In genomic region chr1:26887125-26887524, GRCh38 we compare ENCODE assay signal across 8 cellular contexts. TPM values are rescaled to one million over a fixed set of nuclear protein-coding genes. Genes with fewer than 3 reads are reported as not detected.
DNase-seq lines count a peak whose midpoint lies in the region; ATAC-seq and TF ChIP-seq lines count a peak whose summit lies in the region.

No MANE protein-coding gene starts in this region.

- H3K27ac Mint-ChIP-seq in endodermal cell: no peak overlapping the region

- no peak for TF ChIP-seq POLR2A in spleen (IDR thresholded peaks at IDR 0.05)

- H3K4me3 Mint-ChIP-seq in activated T-cell treated with anti-CD3 and anti-CD28 coated beads, Interleukin-2, amount 50 U/mL, for 4 hours: peak overlapping the region; percentile 33
- no peak overlapping the region for H3K4me3 Mint-ChIP-seq in endodermal cell

- peaks cover 39% of the 10 kb centered on the region for H3K36me3 Mint-ChIP-seq in activated T-cell treated with anti-CD3 and anti-CD28 coated beads, Interleukin-2, amount 50 U/mL, for 4 hours (ENCODE audit: insufficient read depth)
- peaks cover 63% of the 10 kb centered on the region for H3K36me3 Mint-ChIP-seq in endodermal cell (ENCODE audit: low read depth)

- H3K9me3 Mint-ChIP-seq in activated T-cell treated with anti-CD3 and anti-CD28 coated beads, Interleukin-2, amount 50 U/mL, for 4 hours: no peaks in the 10 kb centered on the region
- no peaks in the 10 kb centered on the region for H3K9me3 Mint-ChIP-seq in endodermal cell

- H3K36me3 ChIP-seq in endodermal cell (ENCODE audit: control insufficient read depth, insufficient read depth, low read length) (peaks cover 70% of the 10 kb centered on the region), spleen (peaks cover 12 to 85% (median 70%) of the 10 kb centered on the region in 6 donors)

- TF ChIP-seq CTCF in endodermal cell (conservative IDR thresholded peaks at IDR 0.05) (peak; percentile 72), spleen (IDR thresholded peaks at IDR 0.05 in 8 of 11, conservative IDR thresholded peaks at IDR 0.05 in 3 of 11) (peak in 6 of 11 experiments; percentile 12 to 48 (median 36))

- ATAC-seq in activated T-cell treated with anti-CD3 and anti-CD28 coated beads, Interleukin-2, amount 50 U/mL, for 4 hours: no peak
- ATAC-seq in HG03039 (IDR thresholded peaks at IDR 0.05; ENCODE audit: unreplicated experiment) (no peak), HG03354 (IDR thresholded peaks at IDR 0.05; ENCODE audit: poor library complexity, severe bottlenecking, unreplicated experiment) (no peak)

- peaks cover 34% of the 10 kb centered on the region for H3K4me1 Mint-ChIP-seq in activated T-cell treated with anti-CD3 and anti-CD28 coated beads, Interleukin-2, amount 50 U/mL, for 4 hours (ENCODE audit: low read depth)
- peaks cover 11% of the 10 kb centered on the region for H3K4me1 Mint-ChIP-seq in endodermal cell

- no peaks in the 10 kb centered on the region for H3K4me1 ChIP-seq in endodermal cell (ENCODE audit: control insufficient read depth, insufficient read depth, low read length)
- peaks cover 12 to 48% (median 32%) of the 10 kb centered on the region in 6 donors for H3K4me1 ChIP-seq in spleen

- WGBS in endodermal cell (ENCODE audit: insufficient coverage in 1 of 2, insufficient read length in 1 of 2), 2 experiments: 86 to 100% methylated on average over 1 of the region's 1 CpG
- 88 to 96% (median 94%) methylated on average over 1 of the region's 1 CpG for WGBS in spleen, 5 donors

- H3K4me3 ChIP-seq in endodermal cell (ENCODE audit: low read length) (no peak overlapping the region), spleen (no peak overlapping the region)

- no peaks in the 10 kb centered on the region for H3K9me3 ChIP-seq in endodermal cell (ENCODE audit: control insufficient read depth, low read length)
- no peaks in the 10 kb centered on the region for H3K9me3 ChIP-seq in spleen

- no peak for DNase-seq in activated T-cell treated with anti-CD3 and anti-CD28 coated beads, Interleukin-2, amount 50 U/mL, for 4 hours
- DNase-seq in activated T-cell treated with anti-CD3 and anti-CD28 coated beads for 4 hours (no peak), OCI-M1 (lab: John Stamatoyannopoulos, UW) (peak; percentile 39), endodermal cell (no peak), spleen (no peak), midbrain (lab: John Stamatoyannopoulos, UW) (no peak)

- H3K27ac ChIP-seq in endodermal cell (ENCODE audit: low read depth, low read length) (no peak overlapping the region), spleen (no peak overlapping the region)

- no peak overlapping the region for H3K9ac ChIP-seq in endodermal cell (ENCODE audit: extremely low read depth, low read length, poor library complexity, severe bottlenecking)

- no peaks in the 10 kb centered on the region for H3K27me3 Mint-ChIP-seq in activated T-cell treated with anti-CD3 and anti-CD28 coated beads, Interleukin-2, amount 50 U/mL, for 4 hours (ENCODE audit: low read depth)
- H3K27me3 Mint-ChIP-seq in endodermal cell (ENCODE audit: insufficient read depth): no peaks in the 10 kb centered on the region

- H3K27me3 ChIP-seq in endodermal cell (ENCODE audit: control insufficient read depth, insufficient read depth, low read length, poor library complexity, severe bottlenecking): no peaks in the 10 kb centered on the region
- H3K27me3 ChIP-seq in spleen (replicated peaks in 1 of 7): no peaks in the 10 kb centered on the region

- intact Hi-C loops in spleen (cut with DNase I; ENCODE audit: low total_unique reads): no loop called here

RNA-seq across cellular contexts. Expression of gene GPN2, which starts 3.0 kb away (rescaled TPM):
- total RNA-seq in activated T-cell treated with anti-CD3 and anti-CD28 coated beads, Interleukin-2, amount 50 U/mL, for 4 hours: 10 to 100 TPM; 59.9 to 62.0 (median 61.1) TPM
- 10 to 100 TPM; 32.6 to 38.5 TPM for total RNA-seq in endodermal cell
- 24.5 TPM for polyA plus RNA-seq in endodermal cell (2013, experiment 1 of 2)
- polyA plus RNA-seq in endodermal cell (2013, experiment 2 of 2): 21.1 TPM
- 10 to 100 TPM; 15.2 to 28.7 (median 21.5) TPM for total RNA-seq in spleen
- 10 to 100 TPM; 11.6 to 15.7 (median 14.2) TPM for polyA plus RNA-seq in spleen

RNA-seq across cellular contexts. Expression of gene GPATCH3, which starts 13.1 kb away (rescaled TPM):
- 10 to 100 TPM; 20.1 to 21.8 (median 20.2) TPM for total RNA-seq in activated T-cell treated with anti-CD3 and anti-CD28 coated beads, Interleukin-2, amount 50 U/mL, for 4 hours
- 10 to 100 TPM; 21.3 to 23.2 TPM for total RNA-seq in endodermal cell
- polyA plus RNA-seq in endodermal cell (2013, experiment 1 of 2): 11.5 TPM
- 11.3 TPM for polyA plus RNA-seq in endodermal cell (2013, experiment 2 of 2)
- 10 to 100 TPM; 14.3 to 20.2 (median 17.3) TPM for total RNA-seq in spleen
- polyA plus RNA-seq in spleen: 10 to 100 TPM; 13.3 to 25.8 (median 19.3) TPM

RNA-seq across cellular contexts. Expression of gene SFN, which starts 24.2 kb away (rescaled TPM):
- total RNA-seq in activated T-cell treated with anti-CD3 and anti-CD28 coated beads, Interleukin-2, amount 50 U/mL, for 4 hours: under 1 TPM; 0.19 to 0.61 (median 0.24) TPM
- total RNA-seq in endodermal cell: 1 to 10 TPM; 1.5 to 2.6 TPM
- 0.50 TPM for polyA plus RNA-seq in endodermal cell (2013, experiment 1 of 2)
- 0.87 TPM for polyA plus RNA-seq in endodermal cell (2013, experiment 2 of 2)
- total RNA-seq in spleen: under 1 TPM in 4 of 7 donors, not detected in 3; 0.51 to 0.79 (median 0.58) TPM
- polyA plus RNA-seq in spleen: under 1 TPM; 0.27 to 0.80 (median 0.63) TPM

RNA-seq across cellular contexts. Expression of gene NR0B2, which starts 26.6 kb away (rescaled TPM):
- not detected for total RNA-seq in activated T-cell treated with anti-CD3 and anti-CD28 coated beads, Interleukin-2, amount 50 U/mL, for 4 hours
- total RNA-seq in endodermal cell: not detected
- not detected for polyA plus RNA-seq in endodermal cell (2013, experiment 1 of 2)
- not detected for polyA plus RNA-seq in endodermal cell (2013, experiment 2 of 2)
- 10 to 100 TPM in 3 of 7 donors, 1 to 10 TPM in 4; 2.6 to 27.1 (median 10.0) TPM for total RNA-seq in spleen
- 10 to 100 TPM in 1 of 3 donors, 1 to 10 TPM in 1, under 1 TPM in 1; 0.74 to 10.7 (median 5.6) TPM for polyA plus RNA-seq in spleen

RNA-seq across cellular contexts. Expression of gene NUDC, which starts 34.4 kb away (rescaled TPM):
- 100 to 1,000 TPM; 182 to 204 (median 186) TPM for total RNA-seq in activated T-cell treated with anti-CD3 and anti-CD28 coated beads, Interleukin-2, amount 50 U/mL, for 4 hours
- total RNA-seq in endodermal cell (100 to 1,000 TPM; 103 to 120 TPM), spleen (10 to 100 TPM; 35.7 to 55.7 (median 49.3) TPM)
- polyA plus RNA-seq in endodermal cell (2013, experiment 1 of 2): 84.1 TPM
- 80.0 TPM for polyA plus RNA-seq in endodermal cell (2013, experiment 2 of 2)
- polyA plus RNA-seq in spleen: 10 to 100 TPM; 42.5 to 62.2 (median 48.8) TPM
